In the genomic region with DNA sequence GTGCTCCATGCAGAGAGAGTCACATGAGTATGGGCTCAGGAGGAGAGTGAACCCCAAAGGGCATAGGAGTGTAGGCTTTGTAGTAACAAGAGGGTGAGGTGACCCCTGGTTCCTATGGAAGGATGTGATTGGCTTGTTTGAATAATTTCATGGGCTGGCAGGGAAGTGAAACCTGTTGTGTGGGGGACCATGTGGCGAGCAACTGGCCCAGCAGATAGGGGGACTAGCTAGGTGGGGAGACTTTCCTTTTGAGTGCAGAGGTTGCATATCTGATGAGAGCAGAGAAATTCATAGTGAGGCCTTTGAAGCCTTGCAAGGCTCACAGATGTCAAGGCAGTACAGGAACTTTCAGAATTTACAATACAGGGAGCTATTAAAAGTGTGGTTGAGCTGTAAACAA, we compare ENCODE assay signal across 22 cellular contexts.
"Had no signal": no experiment of that assay in that cellular context is flagged by ENCODE, and none has a peak within 500 bp of the region (broad histone marks: within the 10 kb centered on the region; RNA-seq: fewer than 3 reads in every experiment).

No MANE protein-coding gene starts in this region.

- H3K79me2 ChIP-seq: hepatocyte had no signal

- DNase-seq: effector CD4-positive, alpha-beta T cell; endodermal cell; erythroblast; foreskin keratinocyte; kidney; left colon; left ventricle myocardium superior; mesenchymal stem cell; midbrain; occipital lobe; pancreas; retina; right lobe of liver; stimulated activated CD4-positive, alpha-beta T cell treated with anti-CD3 and anti-CD28 coated beads, Interleukin-4, amount 100 ng/mL, for 1 hour; stimulated activated CD8-positive, alpha-beta memory T cell treated with anti-CD3 and anti-CD28 coated beads, Interleukin-4, amount 100 ng/mL, for 48 hours; tibial artery; upper lobe of left lung had no signal

- H3K4me3 ChIP-seq: hepatocyte, lung, pancreas, right lobe of liver, tibial artery, upper lobe of left lung, vagina had no signal

- ATAC-seq: foreskin keratinocyte; left colon; left ventricle myocardium superior; natural killer cell treated with Interleukin-12 subunit alpha and Interleukin-12 subunit beta and Interleukin-15 and Interleukin-18, amount 100 ng/mL, for 72 hours; pancreas; right lobe of liver; stimulated activated effector memory CD8-positive, alpha-beta T cell treated with anti-CD3 and anti-CD28 coated beads, Interleukin-12 subunit alpha, Interleukin-12 subunit beta, amount 100 ng/mL, for 72 hours had no signal

- H3K27me3 ChIP-seq: foreskin keratinocyte, hepatocyte, pancreas, right lobe of liver, tibial artery, upper lobe of left lung, vagina had no signal

- H3K27ac ChIP-seq: foreskin keratinocyte, hepatocyte, pancreas, right lobe of liver, tibial artery, upper lobe of left lung, vagina had no signal

- H3K4me1 ChIP-seq: foreskin keratinocyte, pancreas, tibial artery, upper lobe of left lung, vagina had no signal

- H3K9me3 ChIP-seq: pancreas, right lobe of liver, tibial artery, upper lobe of left lung, vagina had no signal

- H2AFZ ChIP-seq: hepatocyte had no signal

- H3K4me2 ChIP-seq: hepatocyte had no signal

- H3K36me3 ChIP-seq: pancreas, right lobe of liver, tibial artery, upper lobe of left lung, vagina had no signal
